ENCODE assay signal across 37 cellular contexts in the genomic region with DNA sequence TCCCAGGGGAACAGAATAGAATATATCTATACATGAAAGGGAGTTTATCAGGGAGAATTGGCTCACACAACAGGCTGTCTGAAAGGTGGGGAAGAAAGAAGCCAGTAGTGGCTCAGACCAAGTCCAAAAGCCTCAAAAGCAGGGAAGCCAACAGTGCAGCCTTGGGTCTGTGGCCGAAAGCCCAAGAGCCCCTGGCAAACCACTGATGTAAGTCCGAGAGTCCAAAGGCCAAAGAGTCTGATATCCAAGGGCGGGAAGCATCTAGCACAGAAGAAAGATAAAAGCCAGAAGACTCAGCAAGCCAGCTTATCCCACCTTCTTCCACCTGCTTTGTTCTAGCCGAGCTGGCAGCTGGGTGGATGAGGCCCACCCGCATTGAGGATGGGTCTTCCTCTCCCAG.
"Had no signal": no experiment of that assay in that cellular context is flagged by ENCODE, and none has a peak within 500 bp of the region (broad histone marks: within the 10 kb centered on the region; RNA-seq: fewer than 3 reads in every experiment).

No MANE protein-coding gene starts in this region.

- H3K36me3 Mint-ChIP-seq: activated CD4-positive, alpha-beta memory T cell treated with anti-CD3 and anti-CD28 coated beads for 36 hours; activated naive CD4-positive, alpha-beta T cell treated with anti-CD3 and anti-CD28 coated beads, Interleukin-2, amount 10 ng/mL, durations not matched to agents 7 days and 5 days; activated naive CD8-positive, alpha-beta T cell; activated naive CD8-positive, alpha-beta T cell treated with anti-CD3 and anti-CD28 coated beads, Interleukin-2, amount 10 ng/mL, durations not matched to agents 7 days and 5 days; brain had no signal

- H3K36me3 ChIP-seq: ascending aorta, cardiac muscle cell had no signal

- DNase-seq: activated B cell treated with CpG ODN at 0.5 μM for 24 hours; activated CD4-positive, alpha-beta memory T cell treated with anti-CD3 and anti-CD28 coated beads for 36 hours; activated CD4-positive, alpha-beta T cell treated with anti-CD3 and anti-CD28 coated beads for 4 hours; activated CD4-positive, alpha-beta T cell treated with anti-CD3 and anti-CD28 coated beads, Interleukin-2, amount 10 ng/mL, durations not matched to agents 24 days and 14 days; activated CD4-positive, alpha-beta T cell treated with anti-CD3 and anti-CD28 coated beads, Interleukin-2, amount 50 U/mL, for 1 hour; activated CD4-positive, alpha-beta T cell treated with anti-CD3 and anti-CD28 coated beads, Interleukin-2, amount 50 U/mL, for 4 hours; activated CD4-positive, CD25-positive, alpha-beta regulatory T cell treated with anti-CD3 and anti-CD28 coated beads, Interleukin-2, amount 50 U/mL, for 72 hours; activated CD8-positive, alpha-beta memory T cell treated with anti-CD3 and anti-CD28 coated beads, Interleukin-2, amount 50 U/mL, for 4 hours; activated CD8-positive, alpha-beta T cell treated with anti-CD3 and anti-CD28 coated beads for 36 hours; activated effector memory CD4-positive, alpha-beta T cell treated with Interleukin-2 at 50 U/mL for 16 hours; activated gamma-delta T cell; activated naive CD4-positive, alpha-beta T cell treated with anti-CD3 and anti-CD28 coated beads, Interleukin-2, amount 10 ng/mL, durations not matched to agents 7 days and 5 days; activated naive CD4-positive, alpha-beta T cell treated with Interleukin-2 at 50 U/mL for 16 hours; activated naive CD8-positive, alpha-beta T cell treated with anti-CD3 and anti-CD28 coated beads, Interleukin-2, amount 10 ng/mL, durations not matched to agents 7 days and 5 days; activated naive CD8-positive, alpha-beta T cell treated with anti-CD3 and anti-CD28 coated beads, Interleukin-2, amount 50 U/mL, for 24 hours; activated T-cell treated with anti-CD3 and anti-CD28 coated beads for 4 hours; activated T-cell treated with anti-CD3 and anti-CD28 coated beads, Interleukin-2, amount 50 U/mL, for 1 hour; activated T-cell treated with anti-CD3 and anti-CD28 coated beads, Interleukin-2, amount 50 U/mL, for 4 hours; amygdala; anterior cingulate cortex; caudate nucleus; cerebellar nuclear complex; T-helper 1 cell; T-helper 2 cell; T-helper 9 cell had no signal

- H3K4me1 Mint-ChIP-seq: activated B cell treated with CpG ODN at 0.5 μM for 24 hours; central memory CD8-positive, alpha-beta T cell had no signal

- H3K4me3 ChIP-seq: ascending aorta, cardiac muscle cell had no signal

- H3K9me3 Mint-ChIP-seq: activated CD4-positive, alpha-beta T cell treated with anti-CD3 and anti-CD28 coated beads, Interleukin-2, amount 10 ng/mL, durations not matched to agents 24 days and 14 days; activated naive CD4-positive, alpha-beta T cell treated with anti-CD3 and anti-CD28 coated beads, Interleukin-2, amount 10 ng/mL, durations not matched to agents 7 days and 5 days; activated naive CD4-positive, alpha-beta T cell treated with anti-CD3 and anti-CD28 coated beads, Interleukin-2, amount 50 U/mL, for 24 hours; activated naive CD8-positive, alpha-beta T cell treated with anti-CD3 and anti-CD28 coated beads, Interleukin-2, amount 50 U/mL, for 24 hours; activated T-cell treated with anti-CD3 and anti-CD28 coated beads, Interleukin-2, amount 50 U/mL, for 4 hours; brain; central memory CD8-positive, alpha-beta T cell; T-helper 1 cell treated with Interleukin-12 subunit alpha and Interleukin-12 subunit beta and Interleukin-4 antibody, amounts not matched to agents 30 μg/mL and 1 μg/mL, for 36 hours; T-helper 2 cell treated with Interferon-gamma antibody and Interleukin-4, amounts not matched to agents 5 μg/mL and 100 μg/mL, for 36 hours had no signal

- H3K9me3 ChIP-seq: ascending aorta had no signal

- H3K27me3 Mint-ChIP-seq: activated CD4-positive, alpha-beta T cell treated with anti-CD3 and anti-CD28 coated beads, Interleukin-2, amount 10 ng/mL, durations not matched to agents 24 days and 14 days had no signal

- H3K27ac ChIP-seq: ascending aorta, cardiac muscle cell, VCaP had no signal

- H3K27me3 ChIP-seq: ascending aorta had no signal

- ATAC-seq: activated CD8-positive, alpha-beta T cell treated with anti-CD3 and anti-CD28 coated beads for 36 hours; activated naive CD8-positive, alpha-beta T cell treated with anti-CD3 and anti-CD28 coated beads, Interleukin-2, amount 50 U/mL, for 24 hours; activated T-cell treated with anti-CD3 and anti-CD28 coated beads, Interleukin-2, amount 50 U/mL, for 4 hours had no signal

- H3K4me3 Mint-ChIP-seq: activated B cell treated with CpG ODN at 0.5 μM for 24 hours; activated CD4-positive, alpha-beta memory T cell treated with anti-CD3 and anti-CD28 coated beads for 36 hours; activated CD4-positive, alpha-beta T cell treated with anti-CD3 and anti-CD28 coated beads, Interleukin-2, amount 10 ng/mL, durations not matched to agents 24 days and 14 days; activated CD8-positive, alpha-beta T cell treated with anti-CD3 and anti-CD28 coated beads for 36 hours; activated naive CD4-positive, alpha-beta T cell treated with anti-CD3 and anti-CD28 coated beads, Interleukin-2, amount 10 ng/mL, durations not matched to agents 7 days and 5 days; activated naive CD4-positive, alpha-beta T cell treated with anti-CD3 and anti-CD28 coated beads, Interleukin-2, amount 50 U/mL, for 24 hours; activated naive CD8-positive, alpha-beta T cell; activated naive CD8-positive, alpha-beta T cell treated with anti-CD3 and anti-CD28 coated beads, Interleukin-2, amount 10 ng/mL, durations not matched to agents 7 days and 5 days; activated naive CD8-positive, alpha-beta T cell treated with anti-CD3 and anti-CD28 coated beads, Interleukin-2, amount 50 U/mL, for 24 hours; activated T-cell treated with anti-CD3 and anti-CD28 coated beads, Interleukin-2, amount 50 U/mL, for 4 hours; brain; central memory CD8-positive, alpha-beta T cell; T-helper 1 cell treated with Interleukin-12 subunit alpha and Interleukin-12 subunit beta and Interleukin-4 antibody, amounts not matched to agents 30 μg/mL and 1 μg/mL, for 36 hours; T-helper 2 cell treated with Interferon-gamma antibody and Interleukin-4, amounts not matched to agents 5 μg/mL and 100 μg/mL, for 36 hours had no signal

- H3K27ac Mint-ChIP-seq: activated B cell treated with CpG ODN at 0.5 μM for 24 hours; activated CD4-positive, alpha-beta memory T cell treated with anti-CD3 and anti-CD28 coated beads for 36 hours; activated CD4-positive, alpha-beta T cell treated with anti-CD3 and anti-CD28 coated beads, Interleukin-2, amount 10 ng/mL, durations not matched to agents 24 days and 14 days; activated CD8-positive, alpha-beta T cell treated with anti-CD3 and anti-CD28 coated beads for 36 hours; activated naive CD4-positive, alpha-beta T cell treated with anti-CD3 and anti-CD28 coated beads, Interleukin-2, amount 10 ng/mL, durations not matched to agents 7 days and 5 days; activated naive CD4-positive, alpha-beta T cell treated with anti-CD3 and anti-CD28 coated beads, Interleukin-2, amount 50 U/mL, for 24 hours; activated naive CD8-positive, alpha-beta T cell; activated naive CD8-positive, alpha-beta T cell treated with anti-CD3 and anti-CD28 coated beads, Interleukin-2, amount 10 ng/mL, durations not matched to agents 7 days and 5 days; activated naive CD8-positive, alpha-beta T cell treated with anti-CD3 and anti-CD28 coated beads, Interleukin-2, amount 50 U/mL, for 24 hours; activated T-helper 2 cell treated with anti-CD3 and anti-CD28 coated beads, Interferon-gamma antibody, Interleukin-2, Interleukin-4, amounts not matched to agents 10 μg/mL and 5 μg/mL and 100 μg/mL, durations not matched to agents 14 hours and 24 hours and 36 hours; brain; T-helper 1 cell treated with Interleukin-12 subunit alpha and Interleukin-12 subunit beta and Interleukin-4 antibody, amounts not matched to agents 30 μg/mL and 1 μg/mL, for 36 hours; T-helper 2 cell treated with Interferon-gamma antibody and Interleukin-4, amounts not matched to agents 5 μg/mL and 100 μg/mL, for 36 hours had no signal

- H3K4me1 ChIP-seq: ascending aorta had no signal

- FAIRE-seq: bronchial epithelial cell, TTC549 had no signal
